In the genomic region with DNA sequence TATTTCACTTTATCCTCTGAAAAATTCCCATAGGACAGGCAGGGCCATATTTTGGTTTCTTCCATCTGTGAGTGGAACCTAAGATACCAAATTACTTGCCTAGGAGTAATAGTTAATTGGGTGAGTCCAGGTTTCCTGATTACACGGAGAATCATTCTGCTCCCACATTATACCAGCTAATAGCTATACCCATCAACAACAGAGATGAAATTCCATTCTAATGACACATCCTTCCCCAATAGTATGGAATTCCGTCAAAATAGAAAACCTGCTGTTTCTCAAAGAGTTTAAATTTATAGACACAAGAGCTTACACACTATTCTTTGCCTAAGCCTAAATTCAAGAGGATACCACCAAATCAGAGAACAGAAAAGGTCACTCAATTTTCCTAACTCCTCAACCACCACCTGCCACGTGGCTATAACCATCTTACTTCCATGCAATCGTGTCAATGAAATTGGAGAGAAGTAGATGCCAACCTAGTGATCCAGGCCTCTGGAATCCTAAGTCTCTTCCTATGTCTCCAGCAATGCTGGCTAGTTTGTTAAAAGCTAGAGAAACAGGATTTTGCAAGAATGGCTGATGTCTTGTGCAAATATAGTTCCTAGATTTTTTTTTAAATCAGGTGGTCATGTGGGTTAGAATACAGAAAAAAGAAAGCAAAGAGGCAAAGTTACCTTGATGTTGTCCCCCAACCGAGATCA, we compare ENCODE assay signal across 1 cellular context.
TF ChIP-seq lines count a peak whose summit lies in the region.

No MANE protein-coding gene starts in this region.

TF ChIP-seq in SK-N-SH treated with all-trans-retinoic acid at 6 μM for 48 hours, 23 proteins besides CTCF, POLR2A, EP300 and RAD21 (continued from another document):
- TF ChIP-seq, protein P1, sequence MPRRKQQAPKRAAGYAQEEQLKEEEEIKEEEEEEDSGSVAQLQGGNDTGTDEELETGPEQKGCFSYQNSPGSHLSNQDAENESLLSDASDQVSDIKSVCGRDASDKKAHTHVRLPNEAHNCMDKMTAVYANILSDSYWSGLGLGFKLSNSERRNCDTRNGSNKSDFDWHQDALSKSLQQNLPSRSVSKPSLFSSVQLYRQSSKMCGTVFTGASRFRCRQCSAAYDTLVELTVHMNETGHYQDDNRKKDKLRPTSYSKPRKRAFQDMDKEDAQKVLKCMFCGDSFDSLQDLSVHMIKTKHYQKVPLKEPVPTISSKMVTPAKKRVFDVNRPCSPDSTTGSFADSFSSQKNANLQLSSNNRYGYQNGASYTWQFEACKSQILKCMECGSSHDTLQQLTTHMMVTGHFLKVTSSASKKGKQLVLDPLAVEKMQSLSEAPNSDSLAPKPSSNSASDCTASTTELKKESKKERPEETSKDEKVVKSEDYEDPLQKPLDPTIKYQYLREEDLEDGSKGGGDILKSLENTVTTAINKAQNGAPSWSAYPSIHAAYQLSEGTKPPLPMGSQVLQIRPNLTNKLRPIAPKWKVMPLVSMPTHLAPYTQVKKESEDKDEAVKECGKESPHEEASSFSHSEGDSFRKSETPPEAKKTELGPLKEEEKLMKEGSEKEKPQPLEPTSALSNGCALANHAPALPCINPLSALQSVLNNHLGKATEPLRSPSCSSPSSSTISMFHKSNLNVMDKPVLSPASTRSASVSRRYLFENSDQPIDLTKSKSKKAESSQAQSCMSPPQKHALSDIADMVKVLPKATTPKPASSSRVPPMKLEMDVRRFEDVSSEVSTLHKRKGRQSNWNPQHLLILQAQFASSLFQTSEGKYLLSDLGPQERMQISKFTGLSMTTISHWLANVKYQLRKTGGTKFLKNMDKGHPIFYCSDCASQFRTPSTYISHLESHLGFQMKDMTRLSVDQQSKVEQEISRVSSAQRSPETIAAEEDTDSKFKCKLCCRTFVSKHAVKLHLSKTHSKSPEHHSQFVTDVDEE (CRISPR knock-in tag; IDR thresholded peaks at IDR 0.05) = no peak
- no peak for TF ChIP-seq CSDC2 (CRISPR knock-in tag; IDR thresholded peaks at IDR 0.05)
- TF ChIP-seq, protein P2, sequence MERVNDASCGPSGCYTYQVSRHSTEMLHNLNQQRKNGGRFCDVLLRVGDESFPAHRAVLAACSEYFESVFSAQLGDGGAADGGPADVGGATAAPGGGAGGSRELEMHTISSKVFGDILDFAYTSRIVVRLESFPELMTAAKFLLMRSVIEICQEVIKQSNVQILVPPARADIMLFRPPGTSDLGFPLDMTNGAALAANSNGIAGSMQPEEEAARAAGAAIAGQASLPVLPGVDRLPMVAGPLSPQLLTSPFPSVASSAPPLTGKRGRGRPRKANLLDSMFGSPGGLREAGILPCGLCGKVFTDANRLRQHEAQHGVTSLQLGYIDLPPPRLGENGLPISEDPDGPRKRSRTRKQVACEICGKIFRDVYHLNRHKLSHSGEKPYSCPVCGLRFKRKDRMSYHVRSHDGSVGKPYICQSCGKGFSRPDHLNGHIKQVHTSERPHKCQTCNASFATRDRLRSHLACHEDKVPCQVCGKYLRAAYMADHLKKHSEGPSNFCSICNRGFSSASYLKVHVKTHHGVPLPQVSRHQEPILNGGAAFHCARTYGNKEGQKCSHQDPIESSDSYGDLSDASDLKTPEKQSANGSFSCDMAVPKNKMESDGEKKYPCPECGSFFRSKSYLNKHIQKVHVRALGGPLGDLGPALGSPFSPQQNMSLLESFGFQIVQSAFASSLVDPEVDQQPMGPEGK (CRISPR knock-in tag; IDR thresholded peaks at IDR 0.05; ENCODE audit: borderline replicate concordance) = no peak
- TF ChIP-seq BACH2 (CRISPR knock-in tag; IDR thresholded peaks at IDR 0.05; ENCODE audit: borderline replicate concordance) = no peak
- no peak for TF ChIP-seq RARB (CRISPR knock-in tag; IDR thresholded peaks at IDR 0.05)
- no peak for TF ChIP-seq SNAI2 (CRISPR knock-in tag; IDR thresholded peaks at IDR 0.05)
- TF ChIP-seq PPARA (CRISPR knock-in tag; IDR thresholded peaks at IDR 0.05; ENCODE audit: borderline replicate concordance) = no peak
- TF ChIP-seq, protein P3, sequence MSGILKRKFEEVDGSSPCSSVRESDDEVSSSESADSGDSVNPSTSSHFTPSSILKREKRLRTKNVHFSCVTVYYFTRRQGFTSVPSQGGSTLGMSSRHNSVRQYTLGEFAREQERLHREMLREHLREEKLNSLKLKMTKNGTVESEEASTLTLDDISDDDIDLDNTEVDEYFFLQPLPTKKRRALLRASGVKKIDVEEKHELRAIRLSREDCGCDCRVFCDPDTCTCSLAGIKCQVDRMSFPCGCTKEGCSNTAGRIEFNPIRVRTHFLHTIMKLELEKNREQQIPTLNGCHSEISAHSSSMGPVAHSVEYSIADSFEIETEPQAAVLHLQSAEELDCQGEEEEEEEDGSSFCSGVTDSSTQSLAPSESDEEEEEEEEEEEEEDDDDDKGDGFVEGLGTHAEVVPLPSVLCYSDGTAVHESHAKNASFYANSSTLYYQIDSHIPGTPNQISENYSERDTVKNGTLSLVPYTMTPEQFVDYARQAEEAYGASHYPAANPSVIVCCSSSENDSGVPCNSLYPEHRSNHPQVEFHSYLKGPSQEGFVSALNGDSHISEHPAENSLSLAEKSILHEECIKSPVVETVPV (CRISPR knock-in tag; IDR thresholded peaks at IDR 0.05) = no peak
- no peak for TF ChIP-seq ZFP3 (CRISPR knock-in tag; IDR thresholded peaks at IDR 0.05)
- no peak for TF ChIP-seq OSR1 (CRISPR knock-in tag; IDR thresholded peaks at IDR 0.05)
- TF ChIP-seq ZC3H10 (CRISPR knock-in tag; IDR thresholded peaks at IDR 0.05) = no peak
- no peak for TF ChIP-seq TOX (CRISPR knock-in tag; IDR thresholded peaks at IDR 0.05; ENCODE audit: borderline replicate concordance)
- TF ChIP-seq ZFP30 (CRISPR knock-in tag; IDR thresholded peaks at IDR 0.05) = no peak
- no peak for TF ChIP-seq ZNF70 (CRISPR knock-in tag; IDR thresholded peaks at IDR 0.05)
- no peak for TF ChIP-seq ISL1 (CRISPR knock-in tag; IDR thresholded peaks at IDR 0.05)
